In genomic region chr6:89117285-89118108, GRCh38 we compare ENCODE assay signal across 7 cellular contexts. TPM values are rescaled to one million over a fixed set of nuclear protein-coding genes. Genes with fewer than 3 reads are reported as not detected.
DNase-seq lines count a peak whose midpoint lies in the region; ATAC-seq and TF ChIP-seq lines count a peak whose summit lies in the region.

Gene SRSF12 (minus strand): TSS chr6:89118071. CDS start chr6:89117887, 184 bp downstream.

- no peaks in the 10 kb centered on the region for H3K36me3 Mint-ChIP-seq in activated T-helper 1 cell treated with anti-CD3 and anti-CD28 coated beads, Interleukin-12 subunit alpha, Interleukin-12 subunit beta, Interleukin-2, Interleukin-4 antibody, amounts not matched to agents 30 ng/mL and 10 ng/mL and 1 ng/mL, durations not matched to agents 14 hours and 24 hours and 36 hours (ENCODE audit: low read depth)

- H3K27ac ChIP-seq in neutrophil (peak within 1 kb of the TSS; percentile 43), upper lobe of right lung (no peak within 1 kb of the TSS)

- ATAC-seq in GM18505 (IDR thresholded peaks at IDR 0.05; ENCODE audit: unreplicated experiment): peak; percentile 87
- ATAC-seq in HG02759 (IDR thresholded peaks at IDR 0.05; ENCODE audit: unreplicated experiment): peak; percentile 87
- peak; percentile 95 for ATAC-seq in upper lobe of right lung

- TF ChIP-seq CTCF in fibroblast of villous mesenchyme (IDR thresholded peaks at IDR 0.05; ENCODE audit: insufficient read depth, low read depth, low read length) (no peak), neutrophil (IDR thresholded peaks at IDR 0.05) (peak; percentile 47), upper lobe of right lung (IDR thresholded peaks at IDR 0.05) (no peak)

- H3K27me3 ChIP-seq in neutrophil (peaks cover 10% of the 10 kb centered on the region), upper lobe of right lung (no peaks in the 10 kb centered on the region)

- H3K36me3 ChIP-seq in neutrophil: no peaks in the 10 kb centered on the region
- H3K36me3 ChIP-seq in upper lobe of right lung: no peaks in the 10 kb centered on the region

- H3K27me3 Mint-ChIP-seq in activated T-helper 1 cell treated with anti-CD3 and anti-CD28 coated beads, Interleukin-12 subunit alpha, Interleukin-12 subunit beta, Interleukin-2, Interleukin-4 antibody, amounts not matched to agents 30 ng/mL and 10 ng/mL and 1 ng/mL, durations not matched to agents 14 hours and 24 hours and 36 hours (ENCODE audit: insufficient read depth): peaks cover 44% of the 10 kb centered on the region

- H3K4me1 ChIP-seq in neutrophil (ENCODE audit: control insufficient read depth in 1 of 2, insufficient read depth in 1 of 2, low read depth in 1 of 2, low read length in 1 of 2) (peaks cover 7 to 10% of the 10 kb centered on the region in 2 experiments), upper lobe of right lung (peaks cover 5% of the 10 kb centered on the region)

- H3K4me3 Mint-ChIP-seq in activated T-helper 1 cell treated with anti-CD3 and anti-CD28 coated beads, Interleukin-12 subunit alpha, Interleukin-12 subunit beta, Interleukin-2, Interleukin-4 antibody, amounts not matched to agents 30 ng/mL and 10 ng/mL and 1 ng/mL, durations not matched to agents 14 hours and 24 hours and 36 hours: peak within 1 kb of the TSS; percentile 75

- no peaks in the 10 kb centered on the region for H3K9me3 Mint-ChIP-seq in activated T-helper 1 cell treated with anti-CD3 and anti-CD28 coated beads, Interleukin-12 subunit alpha, Interleukin-12 subunit beta, Interleukin-2, Interleukin-4 antibody, amounts not matched to agents 30 ng/mL and 10 ng/mL and 1 ng/mL, durations not matched to agents 14 hours and 24 hours and 36 hours

- no peak within 1 kb of the TSS for H3K27ac Mint-ChIP-seq in activated T-helper 1 cell treated with anti-CD3 and anti-CD28 coated beads, Interleukin-12 subunit alpha, Interleukin-12 subunit beta, Interleukin-2, Interleukin-4 antibody, amounts not matched to agents 30 ng/mL and 10 ng/mL and 1 ng/mL, durations not matched to agents 14 hours and 24 hours and 36 hours

- DNase-seq in NCI-H69 (lab: John Stamatoyannopoulos, UW): peak; percentile 88
- DNase-seq in activated T-helper 1 cell treated with anti-CD3 and anti-CD28 coated beads, Interleukin-12 subunit alpha, Interleukin-12 subunit beta, Interleukin-2, Interleukin-4 antibody, amounts not matched to agents 30 ng/mL and 10 ng/mL and 1 ng/mL, durations not matched to agents 14 hours and 24 hours and 36 hours (ENCODE audit: low spot score): peak; percentile 3
- peak; percentile 14 for DNase-seq in fibroblast of villous mesenchyme (ENCODE audit: low read depth)
- DNase-seq in upper lobe of right lung: peak; percentile 78

- intact Hi-C loops in activated T-helper 1 cell treated with anti-CD3 and anti-CD28 coated beads, Interleukin-12 subunit alpha, Interleukin-12 subunit beta, Interleukin-2, Interleukin-4 antibody, amounts not matched to agents 30 ng/mL and 10 ng/mL and 1 ng/mL, durations not matched to agents 14 hours and 24 hours and 36 hours (cut with micrococcal nuclease): loop anchor here (1.0 to 2.0 kb wide), 2 partner anchors 28 to 35 kb away; no protein-coding TSS in a partner anchor
- intact Hi-C loops in upper lobe of right lung (cut with DNase I): no loop called here

- H3K4me1 Mint-ChIP-seq in activated T-helper 1 cell treated with anti-CD3 and anti-CD28 coated beads, Interleukin-12 subunit alpha, Interleukin-12 subunit beta, Interleukin-2, Interleukin-4 antibody, amounts not matched to agents 30 ng/mL and 10 ng/mL and 1 ng/mL, durations not matched to agents 14 hours and 24 hours and 36 hours (ENCODE audit: low read depth): peaks cover 6% of the 10 kb centered on the region

- H3K4me3 ChIP-seq in fibroblast of villous mesenchyme (ENCODE audit: low read depth, low read length) (peak within 1 kb of the TSS; percentile 50), neutrophil (ENCODE audit: low read depth in 1 of 2, low read length in 1 of 2) (peak within 1 kb of the TSS; percentile 64 to 76), upper lobe of right lung (peak within 1 kb of the TSS; percentile 61)

- H3K9me3 ChIP-seq in neutrophil: no peaks in the 10 kb centered on the region
- no peaks in the 10 kb centered on the region for H3K9me3 ChIP-seq in upper lobe of right lung

- no peak for TF ChIP-seq POLR2A in GM18505 (IDR thresholded peaks at IDR 0.05; ENCODE audit: borderline replicate concordance, extremely low read depth, insufficient read depth, insufficient read length)

RNA-seq across cellular contexts. Expression of gene SRSF12, which starts in this region (rescaled TPM):
- total RNA-seq in activated T-helper 1 cell treated with anti-CD3 and anti-CD28 coated beads, Interleukin-12 subunit alpha, Interleukin-12 subunit beta, Interleukin-2, Interleukin-4 antibody, amounts not matched to agents 30 ng/mL and 10 ng/mL and 1 ng/mL, durations not matched to agents 14 hours and 24 hours and 36 hours: 0.07 and 0.10 TPM in 2 replicates
- total RNA-seq in fibroblast of villous mesenchyme: under 0.01 and 0.86 TPM in 2 replicates
- total RNA-seq in upper lobe of right lung: not detected

Comparison
In these comparisons a context has a peak if more than half of its experiments do, and no peak if none do; other contexts are left out.
1. Peak in DNase-seq in activated T-helper 1 cell treated with anti-CD3 and anti-CD28 coated beads, Interleukin-12 subunit alpha, Interleukin-12 subunit beta, Interleukin-2, Interleukin-4 antibody, amounts not matched to agents 30 ng/mL and 10 ng/mL and 1 ng/mL, durations not matched to agents 14 hours and 24 hours and 36 hours; RNA of the gene not detected or under 1 TPM.
2. Peak in DNase-seq and H3K4me3 ChIP-seq in fibroblast of villous mesenchyme; RNA of the gene not detected or under 1 TPM.
3. Peak in DNase-seq, ATAC-seq and H3K4me3 ChIP-seq in upper lobe of right lung; RNA of the gene not detected or under 1 TPM.
4. DNase-seq: peak in every context shown above with its lines; median percentile 88 in NCI-H69; 78 in upper lobe of right lung; 14 in fibroblast of villous mesenchyme; 3 in activated T-helper 1 cell treated with anti-CD3 and anti-CD28 coated beads, Interleukin-12 subunit alpha, Interleukin-12 subunit beta, Interleukin-2, Interleukin-4 antibody, amounts not matched to agents 30 ng/mL and 10 ng/mL and 1 ng/mL, durations not matched to agents 14 hours and 24 hours and 36 hours.